10 cellular contexts compared by ENCODE assay signal in the genomic region with DNA sequence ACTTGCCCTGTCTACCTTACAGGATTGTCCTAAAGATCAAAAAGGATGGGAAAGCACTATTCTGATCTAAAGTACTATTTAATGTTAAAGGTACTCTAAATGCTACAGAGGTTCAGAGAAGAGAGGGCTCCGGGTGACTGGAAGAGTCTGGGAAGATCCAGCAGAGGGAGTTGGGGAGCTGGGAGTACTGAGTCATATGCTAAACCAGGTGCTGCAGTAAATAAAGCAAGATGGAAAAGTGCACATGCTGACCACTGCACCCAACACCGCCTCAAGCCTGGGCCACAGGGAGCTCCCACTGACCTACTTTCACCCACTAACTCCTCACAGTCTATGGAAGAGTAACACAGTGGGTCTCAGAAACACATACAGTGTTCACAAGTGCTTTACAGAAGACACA. TPM values are rescaled to one million over a fixed set of nuclear protein-coding genes. Genes with fewer than 3 reads are reported as not detected.
DNase-seq lines count a peak whose midpoint lies in the region; ATAC-seq, FAIRE-seq and TF ChIP-seq lines count a peak whose summit lies in the region.
"Had no signal": no experiment of that assay in that cellular context is flagged by ENCODE, and none has a peak within 500 bp of the region (broad histone marks: within the 10 kb centered on the region; RNA-seq: fewer than 3 reads in every experiment).

No MANE protein-coding gene starts in this region.

- no peak for TF ChIP-seq POLR2A in HepG2 (IDR thresholded peaks at IDR 0.05; ENCODE audit: insufficient read depth in 1 of 2, low read depth in 2 of 2, low read length in 2 of 2)

- H3K27ac ChIP-seq in HepG2 (ENCODE audit: extremely low read length, insufficient read depth, low read length), result no peak overlapping the region

- no peak for FAIRE-seq in HepG2 (lab: Jason Lieb, UNC)

- H4K20me1 ChIP-seq in HepG2 (ENCODE audit: insufficient read depth, low read length), result no peaks in the 10 kb centered on the region

- 4% methylated on average over 2 of the region's 2 CpGs for WGBS in HepG2 (ENCODE audit: low lambda C conversion rate)

- H3K9me3 Mint-ChIP-seq in Caco-2 (ENCODE audit: unreplicated experiment), result no peaks in the 10 kb centered on the region
- H3K9me3 Mint-ChIP-seq: stimulated activated naive CD8-positive, alpha-beta T cell treated with anti-CD3 and anti-CD28 coated beads, Interleukin-15, Interleukin-2, amounts not matched to agents 100 ng/mL and 50 ng/mL, for 24 hours had no signal

- H3K36me3 ChIP-seq in Caco-2 (ENCODE audit: control insufficient read depth, insufficient read depth, low read length) (no peaks in the 10 kb centered on the region), adipocyte (ENCODE audit: control insufficient read depth, insufficient read depth, low read length, severe bottlenecking) (no peaks in the 10 kb centered on the region), HepG2 (replicated peaks in 1 of 2; ENCODE audit: control insufficient read depth in 1 of 2, insufficient read depth in 2 of 2, low read length in 2 of 2) (no peaks in the 10 kb centered on the region)

- H3K4me2 ChIP-seq in HepG2 (ENCODE audit: low read depth, low read length), result no peak overlapping the region

- no peak overlapping the region for H3K27ac Mint-ChIP-seq in Caco-2 (ENCODE audit: unreplicated experiment)
- H3K27ac Mint-ChIP-seq: stimulated activated naive CD8-positive, alpha-beta T cell treated with anti-CD3 and anti-CD28 coated beads, Interleukin-15, Interleukin-2, amounts not matched to agents 100 ng/mL and 50 ng/mL, for 24 hours had no signal

- POLR2A ChIA-PET in Caco-2 (lab: Charles Lee), result interaction anchor here (0.6 kb wide), 1 partner anchor 49 kb away, joined by 12 read pairs; no protein-coding TSS in a partner anchor
- POLR2A ChIA-PET in HepG2 (lab: Yijun Ruan, JAX), result no interaction called here

- H3K9ac ChIP-seq in adipocyte (ENCODE audit: low read length) (no peak overlapping the region), HepG2 (ENCODE audit: insufficient read depth, low read depth, low read length) (no peak overlapping the region)

- BruUV-seq in Caco-2 (replicated peaks; lab: Mats Ljungman, UMichigan), result no TSS peak
- BruUV-seq in HepG2 (replicated peaks; lab: Mats Ljungman, UMichigan), result no TSS peak

- peak; percentile 54 to 84 for TF ChIP-seq CTCF in Caco-2 (IDR thresholded peaks at IDR 0.05; ENCODE audit: insufficient read depth in 1 of 2, low read depth in 1 of 2, low read length in 1 of 2, severe bottlenecking in 1 of 2, unreplicated experiment in 1 of 2)
- peak; percentile 32 for TF ChIP-seq CTCF in HepG2 (CRISPR knock-in tag; IDR thresholded peaks at IDR 0.05)

- H3K27me3 Mint-ChIP-seq in Caco-2 (ENCODE audit: insufficient read depth, unreplicated experiment), result no peaks in the 10 kb centered on the region
- H3K27me3 Mint-ChIP-seq: stimulated activated naive CD8-positive, alpha-beta T cell treated with anti-CD3 and anti-CD28 coated beads, Interleukin-15, Interleukin-2, amounts not matched to agents 100 ng/mL and 50 ng/mL, for 24 hours had no signal

- H3K4me3 ChIP-seq in Caco-2 (ENCODE audit: low read depth, low read length), result no peak overlapping the region
- H3K4me3 ChIP-seq in adipocyte (ENCODE audit: low read length), result no peak overlapping the region
- no peak overlapping the region for H3K4me3 ChIP-seq in HepG2 (replicated peaks in 1 of 3; ENCODE audit: insufficient read depth in 1 of 3, low read depth in 2 of 3, low read length in 3 of 3)

- H3K27me3 ChIP-seq in Caco-2 (replicated peaks; ENCODE audit: control insufficient read depth, insufficient read depth, low read length) (peaks cover 1% of the 10 kb centered on the region), adipocyte (replicated peaks; ENCODE audit: control insufficient read depth, insufficient read depth, low read length) (peaks cover 57% of the 10 kb centered on the region), HepG2 (ENCODE audit: control insufficient read depth in 1 of 2, insufficient read depth in 2 of 2, low read length in 2 of 2) (peaks cover 6 to 46% of the 10 kb centered on the region in 2 experiments)

- no peak for TF ChIP-seq RAD21 in HepG2 (CRISPR knock-in tag; IDR thresholded peaks at IDR 0.05)

- peak; percentile 54 for DNase-seq in Caco-2
- DNase-seq in HT1080 (ENCODE audit: low read depth), result peak; percentile 63
- peak; percentile 9 for DNase-seq in adipocyte (ENCODE audit: low read depth)
- peak; percentile 17 for DNase-seq in HepG2 (ENCODE audit: low spot score)
- no peak for DNase-seq in posterior cingulate gyrus
- no peak for DNase-seq in NCI-H2029 (lab: John Stamatoyannopoulos, UW)
- no peak for DNase-seq in activated CD4-positive, alpha-beta T cell treated with anti-CD3 and anti-CD28 coated beads, Interleukin-2, amount 50 U/mL, for 1 hour
- DNase-seq: activated CD4-positive, alpha-beta T cell treated with anti-CD3 and anti-CD28 coated beads, Interleukin-2, amount 50 U/mL, for 48 hours had no signal

- CTCF ChIA-PET in Caco-2 (lab: Charles Lee) (interaction anchor here (0.6 to 2.1 kb wide), 10 partner anchors 10 to 176 kb away, joined by 3 to 11 read pairs (median 3); no protein-coding TSS in a partner anchor), HepG2 (lab: Yijun Ruan, JAX; ENCODE audit: low intra/inter-chr PET ratio, low total read pairs) (interaction anchor here (0.7 kb wide), 1 partner anchor 406 kb away, joined by 3 read pairs; no protein-coding TSS in a partner anchor)

- no peak overlapping the region for H2AFZ ChIP-seq in HepG2 (ENCODE audit: low read length)

- H3K4me3 Mint-ChIP-seq in Caco-2 (ENCODE audit: unreplicated experiment), result no peak overlapping the region
- H3K4me3 Mint-ChIP-seq: stimulated activated naive CD8-positive, alpha-beta T cell treated with anti-CD3 and anti-CD28 coated beads, Interleukin-15, Interleukin-2, amounts not matched to agents 100 ng/mL and 50 ng/mL, for 24 hours had no signal

- H3K4me1 ChIP-seq in Caco-2 (no peaks in the 10 kb centered on the region), adipocyte (ENCODE audit: control insufficient read depth, insufficient read depth, low read length) (no peaks in the 10 kb centered on the region), HepG2 (ENCODE audit: insufficient read depth, low read length) (no peaks in the 10 kb centered on the region)

- H3K9me3 ChIP-seq in Caco-2, result no peaks in the 10 kb centered on the region
- H3K9me3 ChIP-seq in adipocyte (ENCODE audit: control insufficient read depth, low read length), result no peaks in the 10 kb centered on the region
- no peaks in the 10 kb centered on the region for H3K9me3 ChIP-seq in HepG2 (ENCODE audit: low read length)

- TF ChIP-seq EP300 in HepG2 (IDR thresholded peaks at IDR 0.05; ENCODE audit: low read depth in 2 of 2, low read length in 2 of 2) (no peak), HepG2 (CRISPR knock-in tag; IDR thresholded peaks at IDR 0.05; ENCODE audit: borderline replicate concordance) (no peak)

- no peaks in the 10 kb centered on the region for H3K79me2 ChIP-seq in HepG2 (ENCODE audit: insufficient read depth, low read length)

- no peaks in the 10 kb centered on the region for H3K36me3 Mint-ChIP-seq in Caco-2 (ENCODE audit: insufficient read depth, unreplicated experiment)

- intact Hi-C loops in Caco-2 (cut with micrococcal nuclease; ENCODE audit: unreplicated experiment) (loop anchor here (1.0 to 5.0 kb wide), 3 partner anchors 61 to 406 kb away; partner anchors contain the start of gene CCDC73), HepG2 (cut with micrococcal nuclease; ENCODE audit: unreplicated experiment) (loop anchor here (1.0 kb wide), 1 partner anchor 229 kb away; no protein-coding TSS in a partner anchor), posterior cingulate gyrus (cut with DNase I) (no loop called here)

- H3K4me1 Mint-ChIP-seq in Caco-2 (ENCODE audit: low read depth, unreplicated experiment), result no peaks in the 10 kb centered on the region

- ATAC-seq in HepG2 (peak; percentile 95), GM19351 (IDR thresholded peaks at IDR 0.05; ENCODE audit: unreplicated experiment) (no peak)

- in situ Hi-C loops in HepG2 (cut with HindIII; ENCODE audit: extremely low pct_ligation_motif_present, low pct_unique_long_range_greater_than_20kb), result no loop called here

TF ChIP-seq in HepG2, 621 proteins besides CTCF, POLR2A, EP300 and RAD21 (continues in another document):
- TF ChIP-seq ASH2L (IDR thresholded peaks at IDR 0.05; ENCODE audit: insufficient read length, low read depth, low read length), result no peak

RNA-seq across cellular contexts. Expression of gene WT1, which starts 49.3 kb away (rescaled TPM):
- 4.7 and 6.0 TPM in 2 replicates for total RNA-seq in Caco-2 (2022)
- total RNA-seq in HT1080 (2014; rRNA removed; shearing (Covaris generic)), result 4.4 and 9.6 TPM in 2 replicates
- polyA plus RNA-seq in HT1080 (2015; cell fraction: cytosol; rRNA removed), result 4.6 and 5.4 TPM in 2 replicates
- polyA plus RNA-seq in HT1080 (2015; cell fraction: nucleus; rRNA removed), result 4.6 and 5.9 TPM in 2 replicates
- 0.31 and 0.38 TPM in 2 replicates for total RNA-seq in HepG2 (2016; rRNA removed; fragmentation: Illumina TruSeq; extraction: Trizol)
- 0.09 TPM in 1 of 2 replicates, not detected in the other for total RNA-seq in HepG2 (2016; cell fraction: cytosol; rRNA removed; fragmentation: Illumina TruSeq; extraction: Trizol; ENCODE audit: low read depth)
- total RNA-seq in HepG2 (2016; cell fraction: insoluble cytoplasmic fraction; rRNA removed; fragmentation: Illumina TruSeq; extraction: Trizol), result 0.19 and 0.24 TPM in 2 replicates
- total RNA-seq in HepG2 (2016; cell fraction: membrane; rRNA removed; fragmentation: Illumina TruSeq; extraction: Trizol), result 0.34 and 0.49 TPM in 2 replicates
- 0.25 TPM in 1 of 2 replicates, not detected in the other for total RNA-seq in HepG2 (2016; cell fraction: nucleus; rRNA removed; fragmentation: Illumina TruSeq; extraction: Trizol)
- 0.15 TPM in 1 of 2 replicates, not detected in the other for polyA plus RNA-seq in HepG2 (2011; rRNA removed)
- polyA plus RNA-seq in HepG2 (2011; cell fraction: cytosol; rRNA removed), result 0.04 and 0.05 TPM in 2 replicates
- 0.09 TPM in 1 of 2 replicates, not detected in the other for polyA plus RNA-seq in HepG2 (2011; cell fraction: nucleus; rRNA removed)
- 0.21 TPM in 1 of 2 replicates, not detected in the other for polyA plus RNA-seq in HepG2 (2012)
- polyA plus RNA-seq in HepG2 (2016; cell fraction: cytosol; fragmentation: Illumina TruSeq; extraction: Trizol; ENCODE audit: low read depth), result 0.06 and 0.08 TPM in 2 replicates
- polyA plus RNA-seq in HepG2 (2016; cell fraction: insoluble cytoplasmic fraction; fragmentation: Illumina TruSeq; extraction: Trizol; ENCODE audit: low read depth), result 0.33 and 0.79 TPM in 2 replicates
- polyA plus RNA-seq in HepG2 (2016; cell fraction: membrane; fragmentation: Illumina TruSeq; extraction: Trizol; ENCODE audit: low read depth), result 0.15 and 0.21 TPM in 2 replicates
- polyA plus RNA-seq in HepG2 (2016; cell fraction: nucleus; fragmentation: Illumina TruSeq; extraction: Trizol; ENCODE audit: insufficient read depth, low read depth), result 0.42 and 0.65 TPM in 2 replicates
- 0.16 TPM in 1 of 2 replicates, not detected in the other for polyA minus RNA-seq in HepG2 (2011; rRNA and poly(A)+ RNA removed; ENCODE audit: low replicate concordance)
- not detected in 2 replicates for polyA minus RNA-seq in HepG2 (2011; cell fraction: cytosol; rRNA and poly(A)+ RNA removed)
- not detected in 2 replicates for polyA minus RNA-seq in HepG2 (2011; cell fraction: nucleus; rRNA and poly(A)+ RNA removed)

Comparison
In these comparisons a context has a peak if more than half of its experiments do, and no peak if none do; other contexts are left out.
1. DNase-seq: peak in Caco-2 (2 of 2), HT1080 (single experiment), adipocyte (single experiment) and HepG2 (single experiment); none in posterior cingulate gyrus (0 of 10), NCI-H2029 (single experiment) and activated CD4-positive, alpha-beta T cell treated with anti-CD3 and anti-CD28 coated beads, Interleukin-2, amount 50 U/mL, for 1 hour (single experiment).